In the genomic region with DNA sequence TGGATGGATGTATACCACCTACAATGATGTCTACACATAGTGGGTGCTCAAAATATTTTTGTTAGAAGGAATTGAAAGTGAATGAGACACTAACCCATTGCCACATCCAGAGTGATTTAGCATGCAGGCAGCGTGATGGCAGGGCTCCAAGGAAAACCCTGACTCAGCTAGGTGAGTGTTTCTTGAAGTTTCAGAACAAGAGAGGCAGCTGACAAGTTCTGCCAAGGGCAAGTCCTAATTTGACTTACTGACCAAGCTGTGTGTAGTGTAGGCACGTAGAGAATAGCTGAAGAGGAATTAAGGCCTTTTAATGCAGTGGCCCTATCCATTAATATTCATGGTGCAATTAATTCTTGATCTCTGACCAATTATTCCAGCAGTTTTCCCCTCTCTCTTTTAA, we compare ENCODE assay signal across 11 cellular contexts.
A peak's percentile ranks its signal among the peaks of the same experiment; 100 is the strongest.
DNase-seq lines count a peak whose midpoint lies in the region; ATAC-seq lines count a peak whose summit lies in the region.
"Had no signal": no experiment of that assay in that cellular context is flagged by ENCODE, and none has a peak within 500 bp of the region (broad histone marks: within the 10 kb centered on the region; RNA-seq: fewer than 3 reads in every experiment).

No MANE protein-coding gene starts in this region.

- DNase-seq in Daoy (ENCODE audit: low read depth), result peak; percentile 44
- DNase-seq in HPDE6-E6E7 (ENCODE audit: extremely low spot score), result peak; percentile 16
- no peak for DNase-seq in HuH-7 (ENCODE audit: low spot score)
- no peak for DNase-seq in NCI-H226
- DNase-seq: NCI-H1694, SIG-M5 had no signal

- peak; percentile 44 for ATAC-seq in GM21381 (IDR thresholded peaks at IDR 0.05; ENCODE audit: unreplicated experiment)
- ATAC-seq in esophagus mucosa, result peak; percentile 97
- ATAC-seq in GM21737 (IDR thresholded peaks at IDR 0.05; ENCODE audit: unreplicated experiment), result no peak
- ATAC-seq in activated CD4-positive, CD25-positive, alpha-beta regulatory T cell treated with anti-CD3 and anti-CD28 coated beads, Interleukin-2, amount 50 U/mL, for 24 hours, result no peak
- ATAC-seq: left lobe of liver had no signal

Comparison
In these comparisons a context has a peak if more than half of its experiments do, and no peak if none do; other contexts are left out.
1. DNase-seq: peak in Daoy (single experiment) and HPDE6-E6E7 (single experiment); none in HuH-7 (single experiment) and NCI-H226 (single experiment).
2. ATAC-seq: peak in GM21381 (single experiment) and esophagus mucosa (single experiment); none in GM21737 (single experiment) and activated CD4-positive, CD25-positive, alpha-beta regulatory T cell treated with anti-CD3 and anti-CD28 coated beads, Interleukin-2, amount 50 U/mL, for 24 hours (0 of 2).